ENCODE assay signal across 10 cellular contexts in the genomic region with DNA sequence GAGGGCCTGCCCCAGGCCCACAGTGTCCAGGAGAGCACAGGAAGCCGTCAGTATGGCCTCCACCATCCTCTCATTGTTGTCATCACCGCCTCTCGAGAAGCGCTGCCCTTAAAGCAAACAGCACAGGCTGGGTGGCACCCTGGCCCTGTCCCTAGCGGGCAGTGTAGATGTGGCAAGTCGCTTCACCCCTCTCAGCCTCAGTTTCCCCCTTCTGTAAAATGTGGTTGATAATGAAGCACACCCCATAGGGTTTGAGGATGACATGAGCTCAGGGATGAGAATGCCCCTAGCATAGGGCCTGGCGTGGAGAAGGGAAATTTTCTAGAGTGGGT. TPM values are rescaled to one million over a fixed set of nuclear protein-coding genes. Genes with fewer than 3 reads are reported as not detected.
DNase-seq lines count a peak whose midpoint lies in the region; ATAC-seq and TF ChIP-seq lines count a peak whose summit lies in the region.
"Had no signal": no experiment of that assay in that cellular context is flagged by ENCODE, and none has a peak within 500 bp of the region (broad histone marks: within the 10 kb centered on the region; RNA-seq: fewer than 3 reads in every experiment).

No MANE protein-coding gene starts in this region.

- H3K4me3 ChIP-seq in transverse colon = peak overlapping the region in 1 of 4 donors; percentile 46
- H3K4me3 ChIP-seq in WERI-Rb-1 (ENCODE audit: low read depth, low read length) = no peak overlapping the region

- H3K4me1 ChIP-seq in transverse colon = peaks cover 0 to 18% (median 12%) of the 10 kb centered on the region in 4 donors

- no peak for TF ChIP-seq EP300 in transverse colon (IDR thresholded peaks at IDR 0.05; ENCODE audit: low read depth)

- TF ChIP-seq POLR2A in transverse colon (IDR thresholded peaks at IDR 0.05) = no peak

- H3K9me3 Mint-ChIP-seq in activated naive CD8-positive, alpha-beta T cell treated with anti-CD3 and anti-CD28 coated beads, Interleukin-2, amount 10 ng/mL, durations not matched to agents 7 days and 5 days = no peaks in the 10 kb centered on the region
- H3K9me3 Mint-ChIP-seq in activated naive CD8-positive, alpha-beta T cell treated with anti-CD3 and anti-CD28 coated beads for 36 hours = no peaks in the 10 kb centered on the region
- H3K9me3 Mint-ChIP-seq in activated CD8-positive, alpha-beta T cell treated with anti-CD3 and anti-CD28 coated beads for 36 hours = no peaks in the 10 kb centered on the region
- peaks cover 1% of the 10 kb centered on the region for H3K9me3 Mint-ChIP-seq in memory B cell

- CTCF ChIA-PET in activated CD8-positive, alpha-beta T cell treated with anti-CD3 and anti-CD28 coated beads for 36 hours (lab: Charles Lee) = interaction anchor here (0.7 to 6.0 kb wide), 21 partner anchors 9 to 342 kb away, joined by 3 to 86 read pairs (median 6); a partner anchor contains a TSS

- H3K9me3 ChIP-seq in transverse colon (no peaks in the 10 kb centered on the region), WERI-Rb-1 (ENCODE audit: severe bottlenecking) (no peaks in the 10 kb centered on the region)

- peaks cover 2% of the 10 kb centered on the region for H3K27me3 Mint-ChIP-seq in activated naive CD8-positive, alpha-beta T cell treated with anti-CD3 and anti-CD28 coated beads, Interleukin-2, amount 10 ng/mL, durations not matched to agents 7 days and 5 days
- H3K27me3 Mint-ChIP-seq in activated naive CD8-positive, alpha-beta T cell treated with anti-CD3 and anti-CD28 coated beads for 36 hours = no peaks in the 10 kb centered on the region
- peaks cover 1% of the 10 kb centered on the region for H3K27me3 Mint-ChIP-seq in activated CD8-positive, alpha-beta T cell treated with anti-CD3 and anti-CD28 coated beads for 36 hours
- H3K27me3 Mint-ChIP-seq in memory B cell = peaks cover 2% of the 10 kb centered on the region

- H3K36me3 ChIP-seq in transverse colon (no peaks in the 10 kb centered on the region), WERI-Rb-1 (no peaks in the 10 kb centered on the region)

- POLR2A ChIA-PET in activated naive CD8-positive, alpha-beta T cell treated with anti-CD3 and anti-CD28 coated beads, Interleukin-2, amount 10 ng/mL, durations not matched to agents 7 days and 5 days (lab: Charles Lee) = interaction anchor here (0.7 kb wide), 1 partner anchor 226 kb away, joined by 3 read pairs; no protein-coding TSS in a partner anchor
- POLR2A ChIA-PET in activated CD8-positive, alpha-beta T cell treated with anti-CD3 and anti-CD28 coated beads for 36 hours (lab: Charles Lee) = no interaction called here

- DNase-seq in activated naive CD8-positive, alpha-beta T cell treated with anti-CD3 and anti-CD28 coated beads, Interleukin-2, amount 10 ng/mL, durations not matched to agents 7 days and 5 days = no peak
- no peak for DNase-seq in activated naive CD8-positive, alpha-beta T cell treated with anti-CD3 and anti-CD28 coated beads for 36 hours
- DNase-seq in activated CD8-positive, alpha-beta T cell treated with anti-CD3 and anti-CD28 coated beads for 36 hours = no peak
- DNase-seq in memory B cell (ENCODE audit: low spot score in 2 of 2) = no peak
- no peak for DNase-seq in transverse colon
- DNase-seq in NCI-H128 (lab: John Stamatoyannopoulos, UW; ENCODE audit: unreplicated experiment) = no peak
- DNase-seq in WERI-Rb-1 = no peak

- TF ChIP-seq CTCF in activated CD8-positive, alpha-beta T cell treated with anti-CD3 and anti-CD28 coated beads for 36 hours (IDR thresholded peaks at IDR 0.05) = peak; percentile 34
- peak in 2 of 5 experiments; percentile 17 to 31 for TF ChIP-seq CTCF in transverse colon (IDR thresholded peaks at IDR 0.05)
- TF ChIP-seq CTCF in WERI-Rb-1 (IDR thresholded peaks at IDR 0.05; ENCODE audit: low read depth, low read length) = no peak

- H3K4me1 Mint-ChIP-seq in activated naive CD8-positive, alpha-beta T cell treated with anti-CD3 and anti-CD28 coated beads, Interleukin-2, amount 10 ng/mL, durations not matched to agents 7 days and 5 days = peaks cover 13% of the 10 kb centered on the region
- H3K4me1 Mint-ChIP-seq in activated naive CD8-positive, alpha-beta T cell treated with anti-CD3 and anti-CD28 coated beads for 36 hours = peaks cover 7% of the 10 kb centered on the region
- peaks cover 10% of the 10 kb centered on the region for H3K4me1 Mint-ChIP-seq in activated CD8-positive, alpha-beta T cell treated with anti-CD3 and anti-CD28 coated beads for 36 hours (ENCODE audit: low read depth)
- peaks cover 9% of the 10 kb centered on the region for H3K4me1 Mint-ChIP-seq in memory B cell

- no peaks in the 10 kb centered on the region for H3K36me3 Mint-ChIP-seq in activated naive CD8-positive, alpha-beta T cell treated with anti-CD3 and anti-CD28 coated beads, Interleukin-2, amount 10 ng/mL, durations not matched to agents 7 days and 5 days
- H3K36me3 Mint-ChIP-seq in activated naive CD8-positive, alpha-beta T cell treated with anti-CD3 and anti-CD28 coated beads for 36 hours = no peaks in the 10 kb centered on the region
- no peaks in the 10 kb centered on the region for H3K36me3 Mint-ChIP-seq in activated CD8-positive, alpha-beta T cell treated with anti-CD3 and anti-CD28 coated beads for 36 hours (ENCODE audit: low read depth)
- H3K36me3 Mint-ChIP-seq in memory B cell = peaks cover 3% of the 10 kb centered on the region

- no peaks in the 10 kb centered on the region for H3K27me3 ChIP-seq in transverse colon
- peaks cover under 1% of the 10 kb centered on the region for H3K27me3 ChIP-seq in WERI-Rb-1 (ENCODE audit: insufficient read depth, low read depth, severe bottlenecking)

- H3K27ac Mint-ChIP-seq in activated naive CD8-positive, alpha-beta T cell treated with anti-CD3 and anti-CD28 coated beads, Interleukin-2, amount 10 ng/mL, durations not matched to agents 7 days and 5 days = peak overlapping the region; percentile 54
- H3K27ac Mint-ChIP-seq in activated naive CD8-positive, alpha-beta T cell treated with anti-CD3 and anti-CD28 coated beads for 36 hours = no peak overlapping the region
- no peak overlapping the region for H3K27ac Mint-ChIP-seq in activated CD8-positive, alpha-beta T cell treated with anti-CD3 and anti-CD28 coated beads for 36 hours
- peak overlapping the region; percentile 40 for H3K27ac Mint-ChIP-seq in memory B cell

- no peak for ATAC-seq in activated naive CD8-positive, alpha-beta T cell treated with anti-CD3 and anti-CD28 coated beads, Interleukin-2, amount 10 ng/mL, durations not matched to agents 7 days and 5 days (ENCODE audit: low read depth)
- peak; percentile 7 for ATAC-seq in activated CD8-positive, alpha-beta T cell treated with anti-CD3 and anti-CD28 coated beads for 36 hours
- peak; percentile 5 for ATAC-seq in memory B cell (ENCODE audit: low read depth)
- ATAC-seq in HG03521 (IDR thresholded peaks at IDR 0.05; ENCODE audit: unreplicated experiment) = no peak

- H3K4me3 Mint-ChIP-seq in activated naive CD8-positive, alpha-beta T cell treated with anti-CD3 and anti-CD28 coated beads, Interleukin-2, amount 10 ng/mL, durations not matched to agents 7 days and 5 days = peak overlapping the region; percentile 72
- H3K4me3 Mint-ChIP-seq in activated naive CD8-positive, alpha-beta T cell treated with anti-CD3 and anti-CD28 coated beads for 36 hours = no peak overlapping the region
- H3K4me3 Mint-ChIP-seq in activated CD8-positive, alpha-beta T cell treated with anti-CD3 and anti-CD28 coated beads for 36 hours = peak overlapping the region; percentile 62
- peak overlapping the region; percentile 80 for H3K4me3 Mint-ChIP-seq in memory B cell

- intact Hi-C loops in activated CD8-positive, alpha-beta T cell treated with anti-CD3 and anti-CD28 coated beads for 36 hours (cut with micrococcal nuclease) = loop anchor here (5.0 kb wide), 2 partner anchors 50 to 235 kb away; no protein-coding TSS in a partner anchor
- intact Hi-C loops in transverse colon (cut with DNase I; ENCODE audit: low total_unique reads) = loop anchor here (2.0 to 5.0 kb wide), 2 partner anchors 178 to 235 kb away; no protein-coding TSS in a partner anchor

- in situ Hi-C loops in transverse colon (cut with MboI; ENCODE audit: low pct_ligation_motif_present in 1 of 4, low pct_unique_long_range_greater_than_20kb in 1 of 4, low sequenced_read_pairs in 3 of 4) = loop anchor here (5.0 to 25.0 kb wide), 3 partner anchors 235 to 240 kb away; a partner anchor contains a TSS

- 47 to 100% methylated on average over 1 to 7 of the region's 7 CpGs for WGBS in transverse colon (ENCODE audit: low coverage in 1 of 2), 2 donors

- H3K27ac ChIP-seq in transverse colon (peak overlapping the region; percentile 19 to 59 (median 37)), WERI-Rb-1 (no peak overlapping the region)

RNA-seq across cellular contexts. Expression of a gene that starts 13.4 kb away (rescaled TPM):
- not detected for total RNA-seq in activated naive CD8-positive, alpha-beta T cell treated with anti-CD3 and anti-CD28 coated beads, Interleukin-2, amount 10 ng/mL, durations not matched to agents 7 days and 5 days
- not detected for total RNA-seq in activated naive CD8-positive, alpha-beta T cell treated with anti-CD3 and anti-CD28 coated beads for 36 hours
- not detected for total RNA-seq in activated CD8-positive, alpha-beta T cell treated with anti-CD3 and anti-CD28 coated beads for 36 hours
- under 1 TPM in 1 of 4 donors, not detected in 3; 0.32 TPM for total RNA-seq in transverse colon
- total RNA-seq: H4 had no signal

RNA-seq across cellular contexts. Expression of a gene that starts 33.2 kb away (rescaled TPM):
- not detected for total RNA-seq in activated naive CD8-positive, alpha-beta T cell treated with anti-CD3 and anti-CD28 coated beads, Interleukin-2, amount 10 ng/mL, durations not matched to agents 7 days and 5 days
- not detected for total RNA-seq in activated naive CD8-positive, alpha-beta T cell treated with anti-CD3 and anti-CD28 coated beads for 36 hours
- not detected for total RNA-seq in activated CD8-positive, alpha-beta T cell treated with anti-CD3 and anti-CD28 coated beads for 36 hours
- under 1 TPM in 1 of 4 donors, not detected in 3; 0.16 TPM for total RNA-seq in transverse colon
- total RNA-seq: H4, urinary bladder had no signal

RNA-seq across cellular contexts. Expression of a gene that starts 33.3 kb away (rescaled TPM):
- total RNA-seq in activated naive CD8-positive, alpha-beta T cell treated with anti-CD3 and anti-CD28 coated beads, Interleukin-2, amount 10 ng/mL, durations not matched to agents 7 days and 5 days = under 1 TPM; 0.23 to 0.28 TPM
- 1 to 10 TPM; 1.1 to 1.2 TPM for total RNA-seq in activated naive CD8-positive, alpha-beta T cell treated with anti-CD3 and anti-CD28 coated beads for 36 hours
- total RNA-seq in activated CD8-positive, alpha-beta T cell treated with anti-CD3 and anti-CD28 coated beads for 36 hours = under 1 TPM; 0.34 to 0.45 TPM
- 10 to 100 TPM in 1 of 4 donors, 1 to 10 TPM in 3; 4.3 to 15.3 (median 5.8) TPM for total RNA-seq in transverse colon
- total RNA-seq: H4 had no signal

RNA-seq across cellular contexts. Expression of a gene that starts 33.8 kb away (rescaled TPM):
- total RNA-seq in activated naive CD8-positive, alpha-beta T cell treated with anti-CD3 and anti-CD28 coated beads, Interleukin-2, amount 10 ng/mL, durations not matched to agents 7 days and 5 days = not detected
- not detected for total RNA-seq in activated naive CD8-positive, alpha-beta T cell treated with anti-CD3 and anti-CD28 coated beads for 36 hours
- total RNA-seq in activated CD8-positive, alpha-beta T cell treated with anti-CD3 and anti-CD28 coated beads for 36 hours = under 1 TPM; 0.29 to 0.59 TPM
- 1 to 10 TPM in 1 of 4 donors, under 1 TPM in 2, not detected in 1; 0.14 to 4.1 (median 0.16) TPM for total RNA-seq in transverse colon
- total RNA-seq: H4, urinary bladder had no signal

Comparison
In these comparisons a context has a peak if more than half of its experiments do, and no peak if none do; other contexts are left out.
1. H3K27ac Mint-ChIP-seq: peak in activated naive CD8-positive, alpha-beta T cell treated with anti-CD3 and anti-CD28 coated beads, Interleukin-2, amount 10 ng/mL, durations not matched to agents 7 days and 5 days (single experiment) and memory B cell (single experiment); none in activated naive CD8-positive, alpha-beta T cell treated with anti-CD3 and anti-CD28 coated beads for 36 hours (single experiment) and activated CD8-positive, alpha-beta T cell treated with anti-CD3 and anti-CD28 coated beads for 36 hours (single experiment).
2. ATAC-seq: peak in activated CD8-positive, alpha-beta T cell treated with anti-CD3 and anti-CD28 coated beads for 36 hours (single experiment) and memory B cell (single experiment); none in activated naive CD8-positive, alpha-beta T cell treated with anti-CD3 and anti-CD28 coated beads, Interleukin-2, amount 10 ng/mL, durations not matched to agents 7 days and 5 days (single experiment) and HG03521 (single experiment).